8 cellular contexts compared by ENCODE assay signal in the genomic region with DNA sequence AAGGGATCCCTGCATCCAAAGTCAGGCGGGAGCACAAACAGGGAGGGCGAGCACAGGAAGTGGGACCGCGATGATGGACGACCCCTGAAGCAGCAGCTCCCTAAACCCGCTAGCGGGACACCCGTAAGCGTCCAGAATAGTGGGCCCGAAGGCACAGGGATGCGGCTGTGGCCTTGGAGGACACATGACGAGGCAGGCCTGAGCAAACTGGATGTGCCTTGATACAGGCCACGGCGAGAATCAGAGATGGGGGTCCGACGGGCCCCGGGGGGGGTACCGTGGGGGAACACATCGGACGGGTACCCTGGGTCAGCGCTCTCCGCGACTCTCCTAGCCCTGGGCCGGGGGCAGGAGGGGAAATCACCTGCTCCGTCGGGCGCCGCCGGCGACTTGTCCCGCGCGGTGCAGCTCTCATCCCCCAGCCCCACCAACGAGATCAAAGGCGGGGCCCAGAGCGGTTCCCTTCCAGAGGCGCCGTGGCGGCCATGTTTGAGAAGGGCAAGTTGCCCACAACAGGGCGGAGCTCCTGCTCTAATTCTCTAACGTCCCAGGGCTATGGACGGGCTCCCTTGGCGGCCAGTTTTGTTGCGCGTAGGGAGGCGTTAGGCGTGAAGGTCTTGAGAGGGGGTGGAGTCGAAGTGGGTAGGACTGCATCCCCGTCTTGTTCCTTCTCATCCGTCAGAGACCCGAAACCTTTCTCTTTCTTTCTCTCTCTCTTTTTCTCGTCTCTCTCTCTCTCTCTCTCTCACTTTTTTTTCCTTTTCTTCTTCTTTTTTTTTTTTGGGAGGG. TPM values are rescaled to one million over a fixed set of nuclear protein-coding genes. Genes with fewer than 3 reads are reported as not detected.
DNase-seq lines count a peak whose midpoint lies in the region; ATAC-seq and TF ChIP-seq lines count a peak whose summit lies in the region.

TSS of gene CUEDC2 (minus strand) at position 413 of the 789 bp plus-strand sequence. CDS start 7,386 bp downstream, outside the sequence.

- H3K4me3 ChIP-seq in cardiac fibroblast (replicated peaks in 1 of 2; ENCODE audit: low read depth in 2 of 2, low read length in 2 of 2): peak within 1 kb of the TSS; percentile 87 to 94

- peak within 1 kb of the TSS; percentile 95 for H3K4me3 Mint-ChIP-seq in WTC11

- CTCF ChIA-PET in WTC11 (lab: Charles Lee): interaction anchor here (0.6 to 2.1 kb wide), 25 partner anchors 11 to 314 kb away, joined by 3 to 47 read pairs (median 5); partner anchors contain the start of genes ACTR1A, C10orf95, ELOVL3 and FBXL15

- H3K27me3 Mint-ChIP-seq in WTC11 (ENCODE audit: low read depth): peaks cover 57% of the 10 kb centered on the region

- H3K4me1 Mint-ChIP-seq in WTC11: peaks cover 18% of the 10 kb centered on the region

- H3K27ac Mint-ChIP-seq in WTC11: peak within 1 kb of the TSS; percentile 57

- ATAC-seq in GM18909 (IDR thresholded peaks at IDR 0.05; ENCODE audit: poor library complexity, unreplicated experiment) (peak; percentile 83), HG03175 (IDR thresholded peaks at IDR 0.05; ENCODE audit: unreplicated experiment) (peak; percentile 88), WTC11 (peak; percentile 90)

- POLR2A ChIA-PET in WTC11 (lab: Charles Lee): interaction anchor here (0.5 to 2.8 kb wide), 12 partner anchors 11 to 1435 kb away, joined by 3 to 34 read pairs (median 4); partner anchors contain the start of genes C10orf95, FBXL15 and NFKB2

- peak; percentile 97 for DNase-seq in AG08395 (ENCODE audit: low spot score)
- peak; percentile 92 for DNase-seq in NCI-H226
- peak; percentile 99 for DNase-seq in WTC11 (ENCODE audit: low spot score)
- DNase-seq in cardiac fibroblast (ENCODE audit: low read depth in 2 of 2): peak; percentile 98
- DNase-seq in iPS-NIHi7 (ENCODE audit: extremely low spot score): peak; percentile 87
- DNase-seq in smooth muscle cell of the brain vasculature (ENCODE audit: low read depth, low spot score): peak; percentile 90

- H3K36me3 Mint-ChIP-seq in WTC11: no peaks in the 10 kb centered on the region

- no peaks in the 10 kb centered on the region for H3K9me3 Mint-ChIP-seq in WTC11

- TF ChIP-seq CTCF in WTC11 (IDR thresholded peaks at IDR 0.05) (no peak), cardiac fibroblast (IDR thresholded peaks at IDR 0.05; ENCODE audit: low read depth, low read length) (no peak)

TF ChIP-seq in WTC11, 78 proteins besides CTCF, POLR2A, EP300 and RAD21 (continues in another document):
- TF ChIP-seq FOXP1 (CRISPR knock-in tag; IDR thresholded peaks at IDR 0.05; ENCODE audit: borderline replicate concordance) (peak; percentile 37), GRHL2 (CRISPR knock-in tag; IDR thresholded peaks at IDR 0.05; ENCODE audit: insufficient replicate concordance, severe bottlenecking) (no peak), TEAD1 (CRISPR knock-in tag; IDR thresholded peaks at IDR 0.05) (peak; percentile 78), KAT7 (CRISPR knock-in tag; IDR thresholded peaks at IDR 0.05; ENCODE audit: borderline replicate concordance) (0 out of 2 replicates have a peak, but pooled peaks have one; percentile 40), FOXK1 (CRISPR knock-in tag; IDR thresholded peaks at IDR 0.05) (peak; percentile 72), GABPB1 (CRISPR knock-in tag; IDR thresholded peaks at IDR 0.05) (peak; percentile 27; the same call in 1 of the 2 replicates), RELA (CRISPR knock-in tag; IDR thresholded peaks at IDR 0.05; ENCODE audit: borderline replicate concordance) (0 out of 2 replicates have a peak, but pooled peaks have one; percentile 63), ETV6 (CRISPR knock-in tag; IDR thresholded peaks at IDR 0.05) (peak; percentile 82), E2F5 (CRISPR knock-in tag; IDR thresholded peaks at IDR 0.05) (0 out of 2 replicates have a peak, but pooled peaks have one; percentile 48), USF1 (CRISPR knock-in tag; IDR thresholded peaks at IDR 0.05) (peak; percentile 52; the same call in 1 of the 2 replicates), TP53 (CRISPR knock-in tag; IDR thresholded peaks at IDR 0.05) (no peak), NR2C2 (CRISPR knock-in tag; IDR thresholded peaks at IDR 0.05) (no peak), MYBL2 (CRISPR knock-in tag; IDR thresholded peaks at IDR 0.05) (peak; percentile 50; the same call in 1 of the 2 replicates), ZNF138 (CRISPR knock-in tag; conservative IDR thresholded peaks at IDR 0.05) (0 out of 2 replicates have a peak, but pooled peaks have one; percentile 11)
- TF ChIP-seq, protein P1, sequence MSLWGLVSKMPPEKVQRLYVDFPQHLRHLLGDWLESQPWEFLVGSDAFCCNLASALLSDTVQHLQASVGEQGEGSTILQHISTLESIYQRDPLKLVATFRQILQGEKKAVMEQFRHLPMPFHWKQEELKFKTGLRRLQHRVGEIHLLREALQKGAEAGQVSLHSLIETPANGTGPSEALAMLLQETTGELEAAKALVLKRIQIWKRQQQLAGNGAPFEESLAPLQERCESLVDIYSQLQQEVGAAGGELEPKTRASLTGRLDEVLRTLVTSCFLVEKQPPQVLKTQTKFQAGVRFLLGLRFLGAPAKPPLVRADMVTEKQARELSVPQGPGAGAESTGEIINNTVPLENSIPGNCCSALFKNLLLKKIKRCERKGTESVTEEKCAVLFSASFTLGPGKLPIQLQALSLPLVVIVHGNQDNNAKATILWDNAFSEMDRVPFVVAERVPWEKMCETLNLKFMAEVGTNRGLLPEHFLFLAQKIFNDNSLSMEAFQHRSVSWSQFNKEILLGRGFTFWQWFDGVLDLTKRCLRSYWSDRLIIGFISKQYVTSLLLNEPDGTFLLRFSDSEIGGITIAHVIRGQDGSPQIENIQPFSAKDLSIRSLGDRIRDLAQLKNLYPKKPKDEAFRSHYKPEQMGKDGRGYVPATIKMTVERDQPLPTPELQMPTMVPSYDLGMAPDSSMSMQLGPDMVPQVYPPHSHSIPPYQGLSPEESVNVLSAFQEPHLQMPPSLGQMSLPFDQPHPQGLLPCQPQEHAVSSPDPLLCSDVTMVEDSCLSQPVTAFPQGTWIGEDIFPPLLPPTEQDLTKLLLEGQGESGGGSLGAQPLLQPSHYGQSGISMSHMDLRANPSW (CRISPR knock-in tag; conservative IDR thresholded peaks at IDR 0.05; ENCODE audit: low read depth): no peak
- TF ChIP-seq, protein P2, sequence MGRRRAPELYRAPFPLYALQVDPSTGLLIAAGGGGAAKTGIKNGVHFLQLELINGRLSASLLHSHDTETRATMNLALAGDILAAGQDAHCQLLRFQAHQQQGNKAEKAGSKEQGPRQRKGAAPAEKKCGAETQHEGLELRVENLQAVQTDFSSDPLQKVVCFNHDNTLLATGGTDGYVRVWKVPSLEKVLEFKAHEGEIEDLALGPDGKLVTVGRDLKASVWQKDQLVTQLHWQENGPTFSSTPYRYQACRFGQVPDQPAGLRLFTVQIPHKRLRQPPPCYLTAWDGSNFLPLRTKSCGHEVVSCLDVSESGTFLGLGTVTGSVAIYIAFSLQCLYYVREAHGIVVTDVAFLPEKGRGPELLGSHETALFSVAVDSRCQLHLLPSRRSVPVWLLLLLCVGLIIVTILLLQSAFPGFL (CRISPR knock-in tag; IDR thresholded peaks at IDR 0.05; ENCODE audit: borderline replicate concordance): 0 out of 2 replicates have a peak, but pooled peaks have one; percentile 42
- TF ChIP-seq, protein P3, sequence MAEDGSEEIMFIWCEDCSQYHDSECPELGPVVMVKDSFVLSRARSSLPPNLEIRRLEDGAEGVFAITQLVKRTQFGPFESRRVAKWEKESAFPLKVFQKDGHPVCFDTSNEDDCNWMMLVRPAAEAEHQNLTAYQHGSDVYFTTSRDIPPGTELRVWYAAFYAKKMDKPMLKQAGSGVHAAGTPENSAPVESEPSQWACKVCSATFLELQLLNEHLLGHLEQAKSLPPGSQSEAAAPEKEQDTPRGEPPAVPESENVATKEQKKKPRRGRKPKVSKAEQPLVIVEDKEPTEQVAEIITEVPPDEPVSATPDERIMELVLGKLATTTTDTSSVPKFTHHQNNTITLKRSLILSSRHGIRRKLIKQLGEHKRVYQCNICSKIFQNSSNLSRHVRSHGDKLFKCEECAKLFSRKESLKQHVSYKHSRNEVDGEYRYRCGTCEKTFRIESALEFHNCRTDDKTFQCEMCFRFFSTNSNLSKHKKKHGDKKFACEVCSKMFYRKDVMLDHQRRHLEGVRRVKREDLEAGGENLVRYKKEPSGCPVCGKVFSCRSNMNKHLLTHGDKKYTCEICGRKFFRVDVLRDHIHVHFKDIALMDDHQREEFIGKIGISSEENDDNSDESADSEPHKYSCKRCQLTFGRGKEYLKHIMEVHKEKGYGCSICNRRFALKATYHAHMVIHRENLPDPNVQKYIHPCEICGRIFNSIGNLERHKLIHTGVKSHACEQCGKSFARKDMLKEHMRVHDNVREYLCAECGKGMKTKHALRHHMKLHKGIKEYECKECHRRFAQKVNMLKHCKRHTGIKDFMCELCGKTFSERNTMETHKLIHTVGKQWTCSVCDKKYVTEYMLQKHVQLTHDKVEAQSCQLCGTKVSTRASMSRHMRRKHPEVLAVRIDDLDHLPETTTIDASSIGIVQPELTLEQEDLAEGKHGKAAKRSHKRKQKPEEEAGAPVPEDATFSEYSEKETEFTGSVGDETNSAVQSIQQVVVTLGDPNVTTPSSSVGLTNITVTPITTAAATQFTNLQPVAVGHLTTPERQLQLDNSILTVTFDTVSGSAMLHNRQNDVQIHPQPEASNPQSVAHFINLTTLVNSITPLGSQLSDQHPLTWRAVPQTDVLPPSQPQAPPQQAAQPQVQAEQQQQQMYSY (CRISPR knock-in tag; IDR thresholded peaks at IDR 0.05): 0 out of 2 replicates have a peak, but pooled peaks have one; percentile 9

RNA-seq across cellular contexts. Expression of gene CUEDC2, which starts in this region (rescaled TPM):
- total RNA-seq in WTC11 (2021): 40.2 to 69.0 TPM (median 65.8 TPM) in 3 replicates

Comparison
In these comparisons a context has a peak if more than half of its experiments do, and no peak if none do; other contexts are left out.
1. Peak in every context shown above with its lines: DNase-seq, ATAC-seq and H3K4me3 ChIP-seq.